1 cellular context compared by ENCODE assay signal in genomic region chr2:45024600-45025291, GRCh38.
TF ChIP-seq lines count a peak whose summit lies in the region.

No MANE protein-coding gene starts in this region.

TF ChIP-seq in HCT116, 20 proteins besides CTCF, POLR2A, EP300 and RAD21 (continued from another document):
- TF ChIP-seq SP1 (IDR thresholded peaks at IDR 0.05; ENCODE audit: low read depth) (0 out of 2 replicates have a peak, but pooled peaks have one; percentile 38), TCF7L2 (IDR thresholded peaks at IDR 0.05; ENCODE audit: borderline replicate concordance, extremely low read depth, insufficient read depth, insufficient read length) (no peak)
